Comparison of ENCODE assay signal across 7 cellular contexts in genomic region chr4:105061136-105061696, GRCh38.
DNase-seq lines count a peak whose midpoint lies in the region; ATAC-seq and TF ChIP-seq lines count a peak whose summit lies in the region.

No MANE protein-coding gene starts in this region.

- TF ChIP-seq CTCF in kidney epithelial cell (IDR thresholded peaks at IDR 0.05; ENCODE audit: insufficient read depth, low read length, poor library complexity, severe bottlenecking), result no peak

- no peaks in the 10 kb centered on the region for H3K36me3 Mint-ChIP-seq in activated T-cell treated with anti-CD3 and anti-CD28 coated beads, Interleukin-2, amount 50 U/mL, for 4 hours (ENCODE audit: insufficient read depth)

- peaks cover 44% of the 10 kb centered on the region for H3K4me1 Mint-ChIP-seq in activated T-cell treated with anti-CD3 and anti-CD28 coated beads, Interleukin-2, amount 50 U/mL, for 4 hours (ENCODE audit: low read depth)

- peak overlapping the region; percentile 7 for H3K4me3 Mint-ChIP-seq in activated T-cell treated with anti-CD3 and anti-CD28 coated beads, Interleukin-2, amount 50 U/mL, for 4 hours

- H3K27me3 Mint-ChIP-seq in activated T-cell treated with anti-CD3 and anti-CD28 coated beads, Interleukin-2, amount 50 U/mL, for 4 hours (ENCODE audit: low read depth), result no peaks in the 10 kb centered on the region

- no peaks in the 10 kb centered on the region for H3K9me3 Mint-ChIP-seq in activated T-cell treated with anti-CD3 and anti-CD28 coated beads, Interleukin-2, amount 50 U/mL, for 4 hours

- peak; percentile 17 for ATAC-seq in GM18858 (IDR thresholded peaks at IDR 0.05; ENCODE audit: unreplicated experiment)
- ATAC-seq in HG02678 (IDR thresholded peaks at IDR 0.05; ENCODE audit: unreplicated experiment), result peak; percentile 37
- peak; percentile 62 to 65 for ATAC-seq in activated T-cell treated with anti-CD3 and anti-CD28 coated beads, Interleukin-2, amount 50 U/mL, for 4 hours

- no peak overlapping the region for H3K4me3 ChIP-seq in kidney epithelial cell (ENCODE audit: low read depth, low read length)

- peak; percentile 20 for DNase-seq in NCI-H2029 treated with DMSO at 0.1 percent for 48 hours (lab: John Stamatoyannopoulos, UW)
- peak; percentile 11 for DNase-seq in activated T-cell treated with anti-CD3 and anti-CD28 coated beads, Interleukin-2, amount 50 U/mL, for 4 hours
- peak; percentile 55 for DNase-seq in kidney epithelial cell (ENCODE audit: low read depth)
- peak; percentile 11 for DNase-seq in stimulated activated CD8-positive, alpha-beta memory T cell treated with anti-CD3 and anti-CD28 coated beads, Interleukin-4, amount 100 ng/mL, for 24 hours (ENCODE audit: low read depth)
- no peak for DNase-seq in NCI-H446 (lab: John Stamatoyannopoulos, UW)

- H3K36me3 ChIP-seq in kidney epithelial cell (ENCODE audit: control insufficient read depth, insufficient read depth, low read length), result no peaks in the 10 kb centered on the region

- no peaks in the 10 kb centered on the region for H3K27me3 ChIP-seq in kidney epithelial cell (ENCODE audit: control insufficient read depth, insufficient read depth, low read length)

Comparison
In these comparisons a context has a peak if more than half of its experiments do, and no peak if none do; other contexts are left out.
1. DNase-seq: peak in NCI-H2029 treated with DMSO at 0.1 percent for 48 hours (single experiment), activated T-cell treated with anti-CD3 and anti-CD28 coated beads, Interleukin-2, amount 50 U/mL, for 4 hours (single experiment), kidney epithelial cell (single experiment) and stimulated activated CD8-positive, alpha-beta memory T cell treated with anti-CD3 and anti-CD28 coated beads, Interleukin-4, amount 100 ng/mL, for 24 hours (single experiment); none in NCI-H446 (0 of 2).
2. Peak in every context shown above with its lines, with median percentiles within 50 percentile points of each other: ATAC-seq.